In the genomic region with DNA sequence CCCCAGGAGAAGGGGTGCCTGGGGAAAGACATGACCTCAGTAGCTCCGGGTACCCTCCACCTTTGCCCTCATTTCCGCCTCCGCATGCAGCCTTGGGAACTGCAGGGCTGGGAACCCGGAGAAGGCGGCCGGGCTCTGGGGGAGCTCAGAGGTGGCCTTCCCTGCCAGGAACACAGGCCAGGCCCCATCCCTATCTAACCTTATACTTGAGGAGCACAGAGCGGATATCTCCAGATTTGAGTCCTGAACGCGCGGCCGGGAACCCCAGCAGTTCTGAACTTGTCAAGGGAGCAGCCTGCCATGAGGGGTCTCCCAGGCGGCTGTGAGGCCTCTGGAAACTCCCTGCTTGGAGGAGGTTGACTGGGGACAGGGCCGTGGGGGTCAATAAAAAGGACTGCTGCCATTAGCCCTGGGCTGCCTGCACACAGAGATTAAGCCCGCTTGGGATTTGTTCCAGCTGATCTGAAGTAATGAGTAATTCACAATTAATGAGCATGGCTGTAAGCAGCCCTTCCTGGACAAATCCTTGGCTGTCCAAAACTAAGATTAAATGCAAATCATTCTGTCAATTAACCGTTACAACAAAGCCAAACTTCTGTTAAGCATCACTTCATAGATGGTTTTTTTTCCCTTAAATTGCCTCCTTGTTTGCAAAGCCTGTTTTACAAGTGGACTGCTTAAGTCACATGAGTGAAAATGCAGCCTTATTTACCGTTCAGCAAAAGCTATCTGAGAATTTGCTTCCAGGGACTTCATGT, we compare ENCODE assay signal across 10 cellular contexts. TPM values are rescaled to one million over a fixed set of nuclear protein-coding genes. Genes with fewer than 3 reads are reported as not detected.
DNase-seq lines count a peak whose midpoint lies in the region; ATAC-seq, FAIRE-seq and TF ChIP-seq lines count a peak whose summit lies in the region.
"Had no signal": no experiment of that assay in that cellular context is flagged by ENCODE, and none has a peak within 500 bp of the region (broad histone marks: within the 10 kb centered on the region; RNA-seq: fewer than 3 reads in every experiment).

No MANE protein-coding gene starts in this region.

- intact Hi-C loops in activated T-helper 1 cell treated with anti-CD3 and anti-CD28 coated beads, Interleukin-12 subunit alpha, Interleukin-12 subunit beta, Interleukin-2, Interleukin-4 antibody, amounts not matched to agents 30 ng/mL and 10 ng/mL and 1 ng/mL, durations not matched to agents 14 hours and 24 hours and 36 hours (cut with micrococcal nuclease) = loop anchor here (5.0 kb wide), 1 partner anchor 301 kb away; a partner anchor contains a TSS
- intact Hi-C loops in kidney (cut with DNase I) = no loop called here

- no peak overlapping the region for H3K9ac ChIP-seq in kidney (ENCODE audit: low read length in 2 of 2)

- no peaks in the 10 kb centered on the region for H3K27me3 ChIP-seq in H7 (ENCODE audit: control insufficient read depth, insufficient read depth, low read length)

- H3K9me3 ChIP-seq in kidney (ENCODE audit: control insufficient read depth in 1 of 2, low read length in 2 of 2) = no peaks in the 10 kb centered on the region

- DNase-seq in H7 (peak; percentile 44), kidney (peak; percentile 85), NCI-H69 (lab: John Stamatoyannopoulos, UW) (no peak), SW 1271 (lab: John Stamatoyannopoulos, UW) (no peak), NCI-H748 (lab: John Stamatoyannopoulos, UW; ENCODE audit: unreplicated experiment) (no peak), caudate nucleus (lab: John Stamatoyannopoulos, UW) (no peak)
- no peak for DNase-seq in activated T-helper 1 cell treated with anti-CD3 and anti-CD28 coated beads, Interleukin-12 subunit alpha, Interleukin-12 subunit beta, Interleukin-2, Interleukin-4 antibody, amounts not matched to agents 30 ng/mL and 10 ng/mL and 1 ng/mL, durations not matched to agents 14 hours and 24 hours and 36 hours (ENCODE audit: low spot score)
- DNase-seq in stimulated activated effector memory CD8-positive, alpha-beta T cell treated with anti-CD3 and anti-CD28 coated beads, Interleukin-12 subunit alpha, Interleukin-12 subunit beta, amount 100 ng/mL, for 72 hours (ENCODE audit: low spot score in 2 of 2) = peak in 1 of 2 donors; percentile 56
- DNase-seq: NCI-H446 had no signal

- H3K4me3 ChIP-seq in H7 (ENCODE audit: insufficient read depth, low read depth, low read length) (no peak overlapping the region), kidney (ENCODE audit: low read length in 2 of 2) (no peak overlapping the region)
- H3K4me3 ChIP-seq: GM12878 had no signal

- no peak for FAIRE-seq in kidney (lab: Jason Lieb, UNC)
- FAIRE-seq: GM12878 had no signal

- H3K27ac ChIP-seq in kidney (ENCODE audit: low read depth in 2 of 2, low read length in 2 of 2) (peak overlapping the region; percentile 67 to 82), caudate nucleus (ENCODE audit: low read depth, low read length) (no peak overlapping the region)

- H3K4me3 Mint-ChIP-seq in activated T-helper 1 cell treated with anti-CD3 and anti-CD28 coated beads, Interleukin-12 subunit alpha, Interleukin-12 subunit beta, Interleukin-2, Interleukin-4 antibody, amounts not matched to agents 30 ng/mL and 10 ng/mL and 1 ng/mL, durations not matched to agents 14 hours and 24 hours and 36 hours = peak overlapping the region; percentile 15
- H3K4me3 Mint-ChIP-seq in stimulated activated effector memory CD8-positive, alpha-beta T cell treated with anti-CD3 and anti-CD28 coated beads, Interleukin-12 subunit alpha, Interleukin-12 subunit beta, amount 100 ng/mL, for 72 hours = peak overlapping the region; percentile 52

- no peak for ATAC-seq in stimulated activated effector memory CD8-positive, alpha-beta T cell treated with anti-CD3 and anti-CD28 coated beads, Interleukin-12 subunit alpha, Interleukin-12 subunit beta, amount 100 ng/mL, for 72 hours
- ATAC-seq: GM12878 had no signal

- peaks cover 3% of the 10 kb centered on the region for H3K36me3 Mint-ChIP-seq in activated T-helper 1 cell treated with anti-CD3 and anti-CD28 coated beads, Interleukin-12 subunit alpha, Interleukin-12 subunit beta, Interleukin-2, Interleukin-4 antibody, amounts not matched to agents 30 ng/mL and 10 ng/mL and 1 ng/mL, durations not matched to agents 14 hours and 24 hours and 36 hours (ENCODE audit: low read depth)
- peaks cover 5% of the 10 kb centered on the region for H3K36me3 Mint-ChIP-seq in stimulated activated effector memory CD8-positive, alpha-beta T cell treated with anti-CD3 and anti-CD28 coated beads, Interleukin-12 subunit alpha, Interleukin-12 subunit beta, amount 100 ng/mL, for 72 hours

- peaks cover 18% of the 10 kb centered on the region for H3K4me1 Mint-ChIP-seq in activated T-helper 1 cell treated with anti-CD3 and anti-CD28 coated beads, Interleukin-12 subunit alpha, Interleukin-12 subunit beta, Interleukin-2, Interleukin-4 antibody, amounts not matched to agents 30 ng/mL and 10 ng/mL and 1 ng/mL, durations not matched to agents 14 hours and 24 hours and 36 hours (ENCODE audit: low read depth)
- H3K4me1 Mint-ChIP-seq in stimulated activated effector memory CD8-positive, alpha-beta T cell treated with anti-CD3 and anti-CD28 coated beads, Interleukin-12 subunit alpha, Interleukin-12 subunit beta, amount 100 ng/mL, for 72 hours = peaks cover 33% of the 10 kb centered on the region

- no peaks in the 10 kb centered on the region for H3K9me3 Mint-ChIP-seq in activated T-helper 1 cell treated with anti-CD3 and anti-CD28 coated beads, Interleukin-12 subunit alpha, Interleukin-12 subunit beta, Interleukin-2, Interleukin-4 antibody, amounts not matched to agents 30 ng/mL and 10 ng/mL and 1 ng/mL, durations not matched to agents 14 hours and 24 hours and 36 hours
- H3K9me3 Mint-ChIP-seq in stimulated activated effector memory CD8-positive, alpha-beta T cell treated with anti-CD3 and anti-CD28 coated beads, Interleukin-12 subunit alpha, Interleukin-12 subunit beta, amount 100 ng/mL, for 72 hours = no peaks in the 10 kb centered on the region

- peaks cover 5 to 22% of the 10 kb centered on the region in 2 donors for H3K4me1 ChIP-seq in kidney (ENCODE audit: control insufficient read depth in 1 of 2, insufficient read depth in 1 of 2, low read depth in 1 of 2, low read length in 2 of 2)

- peaks cover 2% of the 10 kb centered on the region for H3K27me3 Mint-ChIP-seq in activated T-helper 1 cell treated with anti-CD3 and anti-CD28 coated beads, Interleukin-12 subunit alpha, Interleukin-12 subunit beta, Interleukin-2, Interleukin-4 antibody, amounts not matched to agents 30 ng/mL and 10 ng/mL and 1 ng/mL, durations not matched to agents 14 hours and 24 hours and 36 hours (ENCODE audit: insufficient read depth)

- H3K27ac Mint-ChIP-seq in activated T-helper 1 cell treated with anti-CD3 and anti-CD28 coated beads, Interleukin-12 subunit alpha, Interleukin-12 subunit beta, Interleukin-2, Interleukin-4 antibody, amounts not matched to agents 30 ng/mL and 10 ng/mL and 1 ng/mL, durations not matched to agents 14 hours and 24 hours and 36 hours = no peak overlapping the region
- H3K27ac Mint-ChIP-seq in stimulated activated effector memory CD8-positive, alpha-beta T cell treated with anti-CD3 and anti-CD28 coated beads, Interleukin-12 subunit alpha, Interleukin-12 subunit beta, amount 100 ng/mL, for 72 hours = peak overlapping the region; percentile 80

- TF ChIP-seq CTCF in kidney (IDR thresholded peaks at IDR 0.05; ENCODE audit: borderline replicate concordance, extremely low read depth, insufficient read depth) = no peak

- H3K36me3 ChIP-seq in H7 (replicated peaks; ENCODE audit: control insufficient read depth, insufficient read depth, low read length) (no peaks in the 10 kb centered on the region), kidney (ENCODE audit: control insufficient read depth in 1 of 2, insufficient read depth in 2 of 2, low read length in 2 of 2) (no peaks in the 10 kb centered on the region)

RNA-seq across cellular contexts. Expression of a gene that starts 26.2 kb away (rescaled TPM):
- 26.6 and 32.0 TPM in 2 replicates for total RNA-seq in H7 (2014; rRNA removed; shearing (Covaris generic))
- total RNA-seq in activated T-helper 1 cell treated with anti-CD3 and anti-CD28 coated beads, Interleukin-12 subunit alpha, Interleukin-12 subunit beta, Interleukin-2, Interleukin-4 antibody, amounts not matched to agents 30 ng/mL and 10 ng/mL and 1 ng/mL, durations not matched to agents 14 hours and 24 hours and 36 hours = 31.1 and 31.4 TPM in 2 replicates
- total RNA-seq in kidney = 61.5 TPM
- 107 TPM for polyA plus RNA-seq in kidney (ENCODE audit: insufficient read depth, low read depth, low replicate concordance)

Comparison
In these comparisons a context has a peak if more than half of its experiments do, and no peak if none do; other contexts are left out.
1. DNase-seq: peak in H7 (single experiment) and kidney (single experiment); none in activated T-helper 1 cell treated with anti-CD3 and anti-CD28 coated beads, Interleukin-12 subunit alpha, Interleukin-12 subunit beta, Interleukin-2, Interleukin-4 antibody, amounts not matched to agents 30 ng/mL and 10 ng/mL and 1 ng/mL, durations not matched to agents 14 hours and 24 hours and 36 hours (single experiment), NCI-H69 (single experiment), SW 1271 (0 of 2), NCI-H748 (single experiment) and caudate nucleus (0 of 61).